In genomic region chr10:62005687-62006086, GRCh38 we compare ENCODE assay signal across 16 cellular contexts.
A peak's percentile ranks its signal among the peaks of the same experiment; 100 is the strongest.
DNase-seq lines count a peak whose midpoint lies in the region; ATAC-seq, FAIRE-seq and TF ChIP-seq lines count a peak whose summit lies in the region.
"Had no signal": no experiment of that assay in that cellular context is flagged by ENCODE, and none has a peak within 500 bp of the region (broad histone marks: within the 10 kb centered on the region; RNA-seq: fewer than 3 reads in every experiment).

No MANE protein-coding gene starts in this region.

- ATAC-seq in activated T-helper 17 cell treated with anti-CD3 and anti-CD28 coated beads, Interleukin-2, amount 50 U/mL, for 72 hours (replicated peaks) = no peak
- ATAC-seq in GM21381 (IDR thresholded peaks at IDR 0.05; ENCODE audit: unreplicated experiment) = no peak
- ATAC-seq: activated CD4-positive, CD25-positive, alpha-beta regulatory T cell treated with anti-CD3 and anti-CD28 coated beads, Interleukin-2, amount 50 U/mL, for 24 hours had no signal

- FAIRE-seq in kidney (lab: Jason Lieb, UNC) = no peak

- no peaks in the 10 kb centered on the region for H3K9me3 Mint-ChIP-seq in activated naive CD4-positive, alpha-beta T cell treated with anti-CD3 and anti-CD28 coated beads, Interleukin-2, amount 10 ng/mL, durations not matched to agents 7 days and 5 days
- H3K9me3 Mint-ChIP-seq in activated T-helper 17 cell treated with anti-CD3 and anti-CD28 coated beads, Interleukin-2, amount 50 U/mL, for 72 hours = no peaks in the 10 kb centered on the region

- intact Hi-C loops in kidney (cut with DNase I) = no loop called here

- H3K4me3 Mint-ChIP-seq in activated naive CD4-positive, alpha-beta T cell treated with anti-CD3 and anti-CD28 coated beads, Interleukin-2, amount 10 ng/mL, durations not matched to agents 7 days and 5 days = no peak overlapping the region
- H3K4me3 Mint-ChIP-seq in activated T-helper 17 cell treated with anti-CD3 and anti-CD28 coated beads, Interleukin-2, amount 50 U/mL, for 72 hours = no peak overlapping the region

- H3K36me3 ChIP-seq in kidney (ENCODE audit: control insufficient read depth in 1 of 2, insufficient read depth in 2 of 2, low read length in 2 of 2) (no peaks in the 10 kb centered on the region), suprapubic skin (no peaks in the 10 kb centered on the region), brain microvascular endothelial cell (replicated peaks) (no peaks in the 10 kb centered on the region)
- H3K36me3 ChIP-seq: HAP-1 had no signal

- H3K4me3 ChIP-seq in kidney (ENCODE audit: low read length in 2 of 2) (no peak overlapping the region), suprapubic skin (no peak overlapping the region), brain microvascular endothelial cell (ENCODE audit: low read depth, low read length) (no peak overlapping the region)
- H3K4me3 ChIP-seq: HAP-1 had no signal

- H3K27me3 Mint-ChIP-seq in activated naive CD4-positive, alpha-beta T cell treated with anti-CD3 and anti-CD28 coated beads, Interleukin-2, amount 10 ng/mL, durations not matched to agents 7 days and 5 days = no peaks in the 10 kb centered on the region
- H3K27me3 Mint-ChIP-seq in activated T-helper 17 cell treated with anti-CD3 and anti-CD28 coated beads, Interleukin-2, amount 50 U/mL, for 72 hours = no peaks in the 10 kb centered on the region

- TF ChIP-seq EP300 in suprapubic skin (IDR thresholded peaks at IDR 0.05) = no peak

- H3K27me3 ChIP-seq in suprapubic skin (no peaks in the 10 kb centered on the region), brain microvascular endothelial cell (replicated peaks) (no peaks in the 10 kb centered on the region)

- no peak for TF ChIP-seq CTCF in kidney (IDR thresholded peaks at IDR 0.05; ENCODE audit: borderline replicate concordance, extremely low read depth, insufficient read depth)
- TF ChIP-seq CTCF in suprapubic skin (IDR thresholded peaks at IDR 0.05) = no peak
- no peak for TF ChIP-seq CTCF in brain microvascular endothelial cell (IDR thresholded peaks at IDR 0.05; ENCODE audit: low read depth, low read length, missing control alignments)

- H3K4me1 ChIP-seq in kidney (ENCODE audit: control insufficient read depth in 1 of 2, insufficient read depth in 1 of 2, low read depth in 1 of 2, low read length in 2 of 2) (peaks cover 9 to 35% of the 10 kb centered on the region in 2 donors), suprapubic skin (peaks cover 24% of the 10 kb centered on the region)
- H3K4me1 ChIP-seq: HAP-1 had no signal

- H3K27ac Mint-ChIP-seq in activated naive CD4-positive, alpha-beta T cell treated with anti-CD3 and anti-CD28 coated beads, Interleukin-2, amount 10 ng/mL, durations not matched to agents 7 days and 5 days = peak overlapping the region; percentile 39
- peak overlapping the region; percentile 81 for H3K27ac Mint-ChIP-seq in activated T-helper 17 cell treated with anti-CD3 and anti-CD28 coated beads, Interleukin-2, amount 50 U/mL, for 72 hours

- H3K27ac ChIP-seq in kidney (ENCODE audit: low read depth in 2 of 2, low read length in 2 of 2) (peak overlapping the region; percentile 26 to 34), suprapubic skin (peak overlapping the region; percentile 30), brain microvascular endothelial cell (no peak overlapping the region)

- peaks cover 69% of the 10 kb centered on the region for H3K4me1 Mint-ChIP-seq in activated naive CD4-positive, alpha-beta T cell treated with anti-CD3 and anti-CD28 coated beads, Interleukin-2, amount 10 ng/mL, durations not matched to agents 7 days and 5 days
- peaks cover 51% of the 10 kb centered on the region for H3K4me1 Mint-ChIP-seq in activated T-helper 17 cell treated with anti-CD3 and anti-CD28 coated beads, Interleukin-2, amount 50 U/mL, for 72 hours

- no peak overlapping the region for H3K9ac ChIP-seq in kidney (ENCODE audit: low read length in 2 of 2)

- peaks cover 85% of the 10 kb centered on the region for H3K36me3 Mint-ChIP-seq in activated naive CD4-positive, alpha-beta T cell treated with anti-CD3 and anti-CD28 coated beads, Interleukin-2, amount 10 ng/mL, durations not matched to agents 7 days and 5 days
- peaks cover 98% of the 10 kb centered on the region for H3K36me3 Mint-ChIP-seq in activated T-helper 17 cell treated with anti-CD3 and anti-CD28 coated beads, Interleukin-2, amount 50 U/mL, for 72 hours (ENCODE audit: low read depth)

- H3K9me3 ChIP-seq in kidney (ENCODE audit: control insufficient read depth in 1 of 2, low read length in 2 of 2) (no peaks in the 10 kb centered on the region), suprapubic skin (no peaks in the 10 kb centered on the region)
- H3K9me3 ChIP-seq: HAP-1 had no signal

- CTCF ChIA-PET in activated naive CD4-positive, alpha-beta T cell treated with anti-CD3 and anti-CD28 coated beads, Interleukin-2, amount 10 ng/mL, durations not matched to agents 7 days and 5 days (lab: Charles Lee) = no interaction called here

- WGBS in suprapubic skin = 55% methylated on average over 3 of the region's 3 CpGs

- no peak for DNase-seq in activated naive CD4-positive, alpha-beta T cell treated with anti-CD3 and anti-CD28 coated beads, Interleukin-2, amount 10 ng/mL, durations not matched to agents 7 days and 5 days
- no peak for DNase-seq in activated naive CD4-positive, alpha-beta T cell (lab: John Stamatoyannopoulos, UW)
- DNase-seq in kidney (no peak), suprapubic skin (ENCODE audit: low spot score in 2 of 2) (no peak), brain microvascular endothelial cell (no peak), HK-2 (ENCODE audit: unreplicated experiment) (no peak)
- DNase-seq: activated T-cell treated with anti-CD3 and anti-CD28 coated beads, Interleukin-2, amount 50 U/mL, for 1 hour; Calu3; KG1; left ventricle myocardium superior; NCI-H1436; OCI-M1 had no signal

- no peak for TF ChIP-seq POLR2A in suprapubic skin (IDR thresholded peaks at IDR 0.05)

- in situ Hi-C loops in brain microvascular endothelial cell (cut with HindIII; ENCODE audit: low pct_ligation_motif_present, low sequenced_read_pairs) = no loop called here
